In genomic region chr16:70395345-70395901, GRCh38 we compare ENCODE assay signal across 8 cellular contexts. TPM values are rescaled to one million over a fixed set of nuclear protein-coding genes. Genes with fewer than 3 reads are reported as not detected.
DNase-seq lines count a peak whose midpoint lies in the region; ATAC-seq and TF ChIP-seq lines count a peak whose summit lies in the region.

No MANE protein-coding gene starts in this region.

- H3K27ac Mint-ChIP-seq in CD4-positive, alpha-beta T cell: no peak overlapping the region

- no peaks in the 10 kb centered on the region for H3K9me3 ChIP-seq in CD4-positive, alpha-beta T cell (ENCODE audit: control insufficient read depth, low read length)
- no peaks in the 10 kb centered on the region for H3K9me3 ChIP-seq in RWPE2 (ENCODE audit: severe bottlenecking)

- H3K27me3 ChIP-seq in CD4-positive, alpha-beta T cell (ENCODE audit: control insufficient read depth, insufficient read depth, low read length): no peaks in the 10 kb centered on the region
- H3K27me3 ChIP-seq in RWPE2 (ENCODE audit: insufficient read depth, poor library complexity, severe bottlenecking): no peaks in the 10 kb centered on the region

- DNase-seq in CD4-positive, alpha-beta T cell: peak; percentile 36 to 68 (median 48)
- DNase-seq in RWPE2 (ENCODE audit: low spot score): no peak
- peak; percentile 40 for DNase-seq in activated gamma-delta T cell treated with anti-CD3 and anti-CD28 coated beads, Interleukin-2, amount 50 U/mL, for 16 hours (ENCODE audit: low read depth)
- peak; percentile 90 for DNase-seq in cardiac septum (ENCODE audit: low spot score)
- peak; percentile 79 for DNase-seq in sciatic nerve (ENCODE audit: low spot score)
- no peak for DNase-seq in cerebellum (ENCODE audit: low spot score)

- no peak overlapping the region for H3K27ac ChIP-seq in CD4-positive, alpha-beta T cell (ENCODE audit: low read depth, low read length)
- no peak overlapping the region for H3K27ac ChIP-seq in RWPE2 (ENCODE audit: poor library complexity, severe bottlenecking)

- CTCF ChIA-PET in CD4-positive, alpha-beta T cell (lab: Charles Lee): interaction anchor here (0.6 to 0.7 kb wide), 2 partner anchors 16 to 96 kb away, joined by 3 to 4 read pairs; no protein-coding TSS in a partner anchor

- intact Hi-C loops in CD4-positive, alpha-beta T cell (cut with DNase I, micrococcal nuclease): loop anchor here in 1 of 2 experiments (5.0 kb wide), 1 partner anchor 72 kb away; no protein-coding TSS in a partner anchor
- intact Hi-C loops in cardiac septum (cut with DNase I) (no loop called here), sciatic nerve (cut with DNase I) (no loop called here)

- no peaks in the 10 kb centered on the region for H3K27me3 Mint-ChIP-seq in CD4-positive, alpha-beta T cell

- no peak overlapping the region for H3K4me3 Mint-ChIP-seq in CD4-positive, alpha-beta T cell

- H3K36me3 Mint-ChIP-seq in CD4-positive, alpha-beta T cell (ENCODE audit: low read depth): peaks cover 9% of the 10 kb centered on the region

- POLR2A ChIA-PET in CD4-positive, alpha-beta T cell (lab: Charles Lee): no interaction called here

- H3K4me3 ChIP-seq in RWPE2 (ENCODE audit: severe bottlenecking): no peak overlapping the region

- ATAC-seq in CD4-positive, alpha-beta T cell (ENCODE audit: poor library complexity): peak; percentile 73
- ATAC-seq in GM21786 (IDR thresholded peaks at IDR 0.05; ENCODE audit: unreplicated experiment) (peak; percentile 66), RWPE2 (ENCODE audit: low read depth) (no peak), sciatic nerve (peak; percentile 70), HG02642 (IDR thresholded peaks at IDR 0.05; ENCODE audit: poor library complexity, unreplicated experiment) (no peak)

- no peaks in the 10 kb centered on the region for H3K4me1 Mint-ChIP-seq in CD4-positive, alpha-beta T cell (ENCODE audit: low read depth)

- no peaks in the 10 kb centered on the region; the same call in 1 of the 2 replicates for H3K36me3 ChIP-seq in RWPE2 (ENCODE audit: low read depth)

- H3K9me3 Mint-ChIP-seq in CD4-positive, alpha-beta T cell: no peaks in the 10 kb centered on the region

- peak; percentile 59 for TF ChIP-seq CTCF in CD4-positive, alpha-beta T cell (IDR thresholded peaks at IDR 0.05)
- peak; percentile 48 for TF ChIP-seq CTCF in RWPE2 (IDR thresholded peaks at IDR 0.05; ENCODE audit: poor library complexity, severe bottlenecking)

- H3K4me1 ChIP-seq in RWPE2 (ENCODE audit: insufficient read depth, poor library complexity, severe bottlenecking): peaks cover 14% of the 10 kb centered on the region

RNA-seq across cellular contexts. Expression of gene ST3GAL2, which starts 43.5 kb away (rescaled TPM):
- total RNA-seq in CD4-positive, alpha-beta T cell: 10 to 100 TPM in 1 of 2 experiments, 1 to 10 TPM in 1; 9.8 to 11.1 TPM
- total RNA-seq in cardiac septum (24.2 TPM), sciatic nerve (31.1 TPM), cerebellum (30.3 TPM)

RNA-seq across cellular contexts. Expression of gene DDX19A, which starts 48.7 kb away (rescaled TPM):
- 10 to 100 TPM; 57.1 to 57.3 TPM for total RNA-seq in CD4-positive, alpha-beta T cell
- total RNA-seq in cardiac septum: 22.2 TPM
- 37.3 TPM for total RNA-seq in sciatic nerve
- 32.2 TPM for total RNA-seq in cerebellum

RNA-seq across cellular contexts. Expression of gene FCSK, which starts 59.0 kb away (rescaled TPM):
- total RNA-seq in CD4-positive, alpha-beta T cell: 10 to 100 TPM; 21.8 to 25.4 TPM
- total RNA-seq in cardiac septum (9.4 TPM), sciatic nerve (19.7 TPM), cerebellum (9.5 TPM)

Comparison
In these comparisons a context has a peak if more than half of its experiments do, and no peak if none do; other contexts are left out.
1. ATAC-seq: peak in CD4-positive, alpha-beta T cell (single experiment), GM21786 (single experiment) and sciatic nerve (single experiment); none in RWPE2 (single experiment) and HG02642 (single experiment).
2. DNase-seq: peak in CD4-positive, alpha-beta T cell (10 of 10), activated gamma-delta T cell treated with anti-CD3 and anti-CD28 coated beads, Interleukin-2, amount 50 U/mL, for 16 hours (single experiment), cardiac septum (single experiment) and sciatic nerve (single experiment); none in RWPE2 (single experiment) and cerebellum (single experiment).